ENCODE assay signal across 8 cellular contexts in the genomic region with DNA sequence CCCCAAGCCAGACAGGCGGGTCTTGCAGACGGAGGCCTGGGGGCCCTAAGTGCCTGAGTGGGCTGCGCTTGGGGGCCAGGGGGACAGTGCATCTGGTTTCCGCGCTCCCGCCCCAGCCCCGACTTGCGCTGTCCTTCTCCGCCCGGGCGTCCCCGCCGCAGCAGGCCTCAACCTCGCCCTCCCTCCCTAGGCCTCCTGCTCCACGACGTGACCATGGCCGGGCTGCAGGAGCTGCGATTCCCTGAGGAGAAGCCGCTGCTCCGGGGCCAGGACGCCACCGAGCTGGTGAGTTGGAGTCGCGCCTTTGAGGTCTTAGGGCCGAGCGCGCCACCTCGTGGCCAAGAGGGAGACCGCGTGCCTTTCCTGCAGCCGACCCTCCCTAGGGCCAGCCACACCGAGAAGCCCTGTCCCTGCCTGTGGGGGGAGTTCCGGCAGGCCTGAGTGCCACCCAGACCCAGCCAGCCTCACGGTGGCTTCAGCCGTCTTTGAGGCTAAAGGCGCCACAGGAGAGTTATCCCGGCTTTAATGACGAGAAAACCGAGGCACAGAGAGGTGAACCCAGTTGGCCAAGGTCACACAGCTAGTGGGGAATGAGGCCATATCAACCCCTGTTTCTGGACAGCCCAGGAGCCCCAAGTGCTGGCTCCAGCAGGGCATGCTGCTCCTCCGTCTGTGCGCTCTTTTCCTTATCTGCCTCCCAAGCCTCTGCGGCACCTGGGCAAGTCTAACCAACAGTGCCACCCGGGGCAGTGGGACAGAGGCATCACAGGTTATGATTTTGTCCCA. TPM values are rescaled to one million over a fixed set of nuclear protein-coding genes. Genes with fewer than 3 reads are reported as not detected.
DNase-seq lines count a peak whose midpoint lies in the region; ATAC-seq, FAIRE-seq and TF ChIP-seq lines count a peak whose summit lies in the region.

No MANE protein-coding gene starts in this region.

- peak; percentile 86 for FAIRE-seq in GM18507 (lab: Jason Lieb, UNC)

- no peaks in the 10 kb centered on the region for H3K27me3 ChIP-seq in neuronal stem cell (ENCODE audit: control insufficient read depth in 3 of 3, insufficient read depth in 3 of 3, low read depth in 1 of 3, low read length in 3 of 3)

- peak overlapping the region in 1 of 2 donors; percentile 47 for H3K4me3 Mint-ChIP-seq in activated T-cell treated with anti-CD3 and anti-CD28 coated beads, Interleukin-2, amount 50 U/mL, for 72 hours
- H3K4me3 Mint-ChIP-seq in stimulated activated naive CD8-positive, alpha-beta T cell treated with anti-CD3 and anti-CD28 coated beads, Interleukin-15, amount 100 ng/mL, for 72 hours: peak overlapping the region in 1 of 2 donors; percentile 31

- no peak overlapping the region for H2BK5ac ChIP-seq in neuronal stem cell (ENCODE audit: low read length)

- no peak overlapping the region for H2BK120ac ChIP-seq in neuronal stem cell (ENCODE audit: low read depth, low read length)

- H3K27ac Mint-ChIP-seq in activated T-cell treated with anti-CD3 and anti-CD28 coated beads, Interleukin-2, amount 50 U/mL, for 72 hours: no peak overlapping the region
- no peak overlapping the region for H3K27ac Mint-ChIP-seq in stimulated activated naive CD8-positive, alpha-beta T cell treated with anti-CD3 and anti-CD28 coated beads, Interleukin-15, amount 100 ng/mL, for 72 hours

- H3K4me2 ChIP-seq in neuronal stem cell (ENCODE audit: insufficient read depth, low read length, poor library complexity, severe bottlenecking): no peak overlapping the region

- peaks cover 7% of the 10 kb centered on the region for H3K27me3 Mint-ChIP-seq in activated T-cell treated with anti-CD3 and anti-CD28 coated beads, Interleukin-2, amount 50 U/mL, for 72 hours (ENCODE audit: low read depth)
- H3K27me3 Mint-ChIP-seq in stimulated activated naive CD8-positive, alpha-beta T cell treated with anti-CD3 and anti-CD28 coated beads, Interleukin-15, amount 100 ng/mL, for 72 hours: peaks cover 11% of the 10 kb centered on the region

- no peak overlapping the region for H4K8ac ChIP-seq in neuronal stem cell (ENCODE audit: low read depth, low read length)

- no peak overlapping the region for H4K91ac ChIP-seq in neuronal stem cell (ENCODE audit: low read depth, low read length, poor library complexity)

- H2BK15ac ChIP-seq in neuronal stem cell (ENCODE audit: low read length): no peak overlapping the region

- H3K4me3 ChIP-seq in fibroblast of mammary gland (ENCODE audit: control insufficient read depth, low read depth, low read length) (no peak overlapping the region), neuronal stem cell (ENCODE audit: low read length in 2 of 2) (no peak overlapping the region)

- TF ChIP-seq CTCF in fibroblast of mammary gland (conservative IDR thresholded peaks at IDR 0.05; ENCODE audit: control insufficient read depth, insufficient read depth, low read depth, low read length): peak; percentile 66

- peak overlapping the region; percentile 94 for H2AFZ ChIP-seq in neuronal stem cell (ENCODE audit: low read length)

- no peak overlapping the region for H3K4ac ChIP-seq in neuronal stem cell (ENCODE audit: low read length)

- H3K36me3 Mint-ChIP-seq in activated T-cell treated with anti-CD3 and anti-CD28 coated beads, Interleukin-2, amount 50 U/mL, for 72 hours (ENCODE audit: insufficient read depth in 2 of 2): no peaks in the 10 kb centered on the region

- H3K9me3 Mint-ChIP-seq in activated T-cell treated with anti-CD3 and anti-CD28 coated beads, Interleukin-2, amount 50 U/mL, for 72 hours: no peaks in the 10 kb centered on the region
- no peaks in the 10 kb centered on the region for H3K9me3 Mint-ChIP-seq in stimulated activated naive CD8-positive, alpha-beta T cell treated with anti-CD3 and anti-CD28 coated beads, Interleukin-15, amount 100 ng/mL, for 72 hours

- H3K9me3 ChIP-seq in neuronal stem cell (replicated peaks in 1 of 2; ENCODE audit: control insufficient read depth in 2 of 2, insufficient read depth in 1 of 2, low read depth in 1 of 2, low read length in 2 of 2): no peaks in the 10 kb centered on the region

- H3K27ac ChIP-seq in neuronal stem cell (replicated peaks; ENCODE audit: low read length): no peak overlapping the region

- peak; percentile 86 to 90 for ATAC-seq in activated T-cell treated with anti-CD3 and anti-CD28 coated beads, Interleukin-2, amount 50 U/mL, for 72 hours (replicated peaks in 1 of 2)
- peak; percentile 83 for ATAC-seq in stimulated activated naive CD8-positive, alpha-beta T cell treated with anti-CD3 and anti-CD28 coated beads, Interleukin-15, amount 100 ng/mL, for 72 hours

- H3K79me1 ChIP-seq in neuronal stem cell (ENCODE audit: low read depth, low read length): no peaks in the 10 kb centered on the region

- H3K23ac ChIP-seq in neuronal stem cell (ENCODE audit: low read depth, low read length, poor library complexity): peak overlapping the region; percentile 20

- DNase-seq in AG08395 (ENCODE audit: low spot score): peak; percentile 86
- DNase-seq in GM18507 (ENCODE audit: extremely low spot score, insufficient read length, low read depth): peak; percentile 79
- peak; percentile 73 for DNase-seq in HT1080 (ENCODE audit: low read depth)
- peak; percentile 79 for DNase-seq in OCI-M1 (lab: John Stamatoyannopoulos, UW)
- peak; percentile 79 to 80 for DNase-seq in activated T-cell treated with anti-CD3 and anti-CD28 coated beads, Interleukin-2, amount 50 U/mL, for 72 hours
- DNase-seq in fibroblast of mammary gland (ENCODE audit: low read depth): peak; percentile 66
- DNase-seq in neuronal stem cell (ENCODE audit: low spot score): peak; percentile 87
- peak; percentile 72 to 75 for DNase-seq in stimulated activated naive CD8-positive, alpha-beta T cell treated with anti-CD3 and anti-CD28 coated beads, Interleukin-15, amount 100 ng/mL, for 72 hours

- no peak overlapping the region for H3K14ac ChIP-seq in neuronal stem cell (ENCODE audit: low read length)

- H3K36me3 ChIP-seq in neuronal stem cell (replicated peaks in 1 of 2; ENCODE audit: control insufficient read depth in 2 of 2, insufficient read depth in 2 of 2, low read length in 2 of 2): no peaks in the 10 kb centered on the region

- H3K4me1 Mint-ChIP-seq in activated T-cell treated with anti-CD3 and anti-CD28 coated beads, Interleukin-2, amount 50 U/mL, for 72 hours (ENCODE audit: low read depth): no peaks in the 10 kb centered on the region
- peaks cover 5% of the 10 kb centered on the region for H3K4me1 Mint-ChIP-seq in stimulated activated naive CD8-positive, alpha-beta T cell treated with anti-CD3 and anti-CD28 coated beads, Interleukin-15, amount 100 ng/mL, for 72 hours

- H2BK12ac ChIP-seq in neuronal stem cell (ENCODE audit: low read length): no peak overlapping the region

- peaks cover 13 to 19% of the 10 kb centered on the region in 2 donors for H3K4me1 ChIP-seq in neuronal stem cell (ENCODE audit: control insufficient read depth in 2 of 2, insufficient read depth in 1 of 2, low read depth in 1 of 2, low read length in 2 of 2)

- no CpG with 5 or more reads among the region's 43 CpGs for WGBS in neuronal stem cell (ENCODE audit: extremely low coverage in 2 of 2, insufficient read length in 2 of 2, insufficient replicate concordance in 1 of 2), 2 donors

- no peak overlapping the region for H3K9ac ChIP-seq in neuronal stem cell (ENCODE audit: low read depth, low read length, poor library complexity)

- H2AK5ac ChIP-seq in neuronal stem cell (ENCODE audit: low read depth, low read length): peak overlapping the region; percentile 67

- H3K18ac ChIP-seq in neuronal stem cell (ENCODE audit: low read length): peak overlapping the region; percentile 79

RNA-seq across cellular contexts. Expression of a gene that starts 12.2 kb away (rescaled TPM):
- 4.6 and 8.8 TPM in 2 replicates for total RNA-seq in HT1080 (2014; rRNA removed; shearing (Covaris generic))
- 3.3 and 4.2 TPM in 2 replicates for polyA plus RNA-seq in HT1080 (2015; cell fraction: cytosol; rRNA removed)
- 12.3 and 13.7 TPM in 2 replicates for polyA plus RNA-seq in HT1080 (2015; cell fraction: nucleus; rRNA removed)
- 1 to 10 TPM; 5.2 TPM for total RNA-seq in activated T-cell treated with anti-CD3 and anti-CD28 coated beads, Interleukin-2, amount 50 U/mL, for 72 hours
- polyA plus RNA-seq in neuronal stem cell (2013, experiment 1 of 2): 23.0 TPM
- 24.0 TPM for polyA plus RNA-seq in neuronal stem cell (2013, experiment 2 of 2)

RNA-seq across cellular contexts. Expression of a gene that starts 27.6 kb away (rescaled TPM):
- total RNA-seq in HT1080 (2014; rRNA removed; shearing (Covaris generic)): 21.9 and 26.9 TPM in 2 replicates
- 15.3 and 17.2 TPM in 2 replicates for polyA plus RNA-seq in HT1080 (2015; cell fraction: cytosol; rRNA removed)
- polyA plus RNA-seq in HT1080 (2015; cell fraction: nucleus; rRNA removed): 98.7 and 105 TPM in 2 replicates
- 10 to 100 TPM in 1 of 2 donors, 1 to 10 TPM in 1; 9.1 to 11.6 TPM for total RNA-seq in activated T-cell treated with anti-CD3 and anti-CD28 coated beads, Interleukin-2, amount 50 U/mL, for 72 hours
- 14.6 TPM for polyA plus RNA-seq in neuronal stem cell (2013, experiment 1 of 2)
- polyA plus RNA-seq in neuronal stem cell (2013, experiment 2 of 2): 12.8 TPM
